In genomic region chr10:123287594-123288247, GRCh38 we compare ENCODE assay signal across 11 cellular contexts.
DNase-seq lines count a peak whose midpoint lies in the region; ATAC-seq and TF ChIP-seq lines count a peak whose summit lies in the region.
"Had no signal": no experiment of that assay in that cellular context is flagged by ENCODE, and none has a peak within 500 bp of the region (broad histone marks: within the 10 kb centered on the region; RNA-seq: fewer than 3 reads in every experiment).

No MANE protein-coding gene starts in this region.

- DNase-seq in activated T-cell treated with anti-CD3 and anti-CD28 coated beads for 48 hours (ENCODE audit: low read depth): peak; percentile 25
- no peak for DNase-seq in activated T-cell treated with anti-CD3 and anti-CD28 coated beads for 4 hours
- DNase-seq in activated CD8-positive, alpha-beta T cell treated with anti-CD3 and anti-CD28 coated beads for 36 hours: peak; percentile 73
- DNase-seq in islet precursor cell: peak; percentile 27
- DNase-seq in stimulated activated naive CD8-positive, alpha-beta T cell treated with anti-CD3 and anti-CD28 coated beads, Interleukin-15, Interleukin-2, amounts not matched to agents 100 U/mL and 50 U/mL, for 24 hours: peak; percentile 44
- DNase-seq in midbrain (lab: John Stamatoyannopoulos, UW): no peak
- DNase-seq in NCI-H82 treated with DMSO at 0.1 percent for 48 hours (lab: John Stamatoyannopoulos, UW; ENCODE audit: unreplicated experiment): no peak
- DNase-seq: activated B cell treated with CpG ODN at 0.5 μM for 24 hours; NK-92 treated with Interleukin-12 subunit alpha and Interleukin-12 subunit beta, amount 100 ng/mL, for 24 hours; thyroid gland had no signal

- POLR2A ChIA-PET in activated CD8-positive, alpha-beta T cell treated with anti-CD3 and anti-CD28 coated beads for 36 hours (lab: Charles Lee): interaction anchor here (0.6 kb wide), 1 partner anchor 127 kb away, joined by 3 read pairs; no protein-coding TSS in a partner anchor

- CTCF ChIA-PET in activated CD8-positive, alpha-beta T cell treated with anti-CD3 and anti-CD28 coated beads for 36 hours (lab: Charles Lee): no interaction called here

- TF ChIP-seq CTCF in activated CD8-positive, alpha-beta T cell treated with anti-CD3 and anti-CD28 coated beads for 36 hours (IDR thresholded peaks at IDR 0.05): no peak

- peak; percentile 99 for ATAC-seq in activated CD8-positive, alpha-beta T cell treated with anti-CD3 and anti-CD28 coated beads for 36 hours
- peak; percentile 100 for ATAC-seq in stimulated activated naive CD8-positive, alpha-beta T cell treated with anti-CD3 and anti-CD28 coated beads, Interleukin-15, Interleukin-2, amounts not matched to agents 100 U/mL and 50 U/mL, for 24 hours
- ATAC-seq in GM19324 (IDR thresholded peaks at IDR 0.05; ENCODE audit: low FRiP score, unreplicated experiment): no peak

- no peaks in the 10 kb centered on the region for H3K27me3 Mint-ChIP-seq in activated CD8-positive, alpha-beta T cell treated with anti-CD3 and anti-CD28 coated beads for 36 hours
- H3K27me3 Mint-ChIP-seq: activated B cell treated with CpG ODN at 0.5 μM for 24 hours had no signal

- H3K4me1 Mint-ChIP-seq in activated CD8-positive, alpha-beta T cell treated with anti-CD3 and anti-CD28 coated beads for 36 hours (ENCODE audit: low read depth): peaks cover 18% of the 10 kb centered on the region
- H3K4me1 Mint-ChIP-seq: activated B cell treated with CpG ODN at 0.5 μM for 24 hours had no signal

- intact Hi-C loops in activated CD8-positive, alpha-beta T cell treated with anti-CD3 and anti-CD28 coated beads for 36 hours (cut with micrococcal nuclease): no loop called here

- H3K4me3 Mint-ChIP-seq in activated CD8-positive, alpha-beta T cell treated with anti-CD3 and anti-CD28 coated beads for 36 hours: no peak overlapping the region
- H3K4me3 Mint-ChIP-seq: activated B cell treated with CpG ODN at 0.5 μM for 24 hours had no signal

- H3K9me3 Mint-ChIP-seq in activated CD8-positive, alpha-beta T cell treated with anti-CD3 and anti-CD28 coated beads for 36 hours: peaks cover 7% of the 10 kb centered on the region

- peak overlapping the region; percentile 83 for H3K27ac Mint-ChIP-seq in activated CD8-positive, alpha-beta T cell treated with anti-CD3 and anti-CD28 coated beads for 36 hours
- H3K27ac Mint-ChIP-seq: activated B cell treated with CpG ODN at 0.5 μM for 24 hours had no signal

- peaks cover 6% of the 10 kb centered on the region for H3K36me3 Mint-ChIP-seq in activated CD8-positive, alpha-beta T cell treated with anti-CD3 and anti-CD28 coated beads for 36 hours (ENCODE audit: low read depth)

Comparison
In these comparisons a context has a peak if more than half of its experiments do, and no peak if none do; other contexts are left out.
1. DNase-seq: peak in activated T-cell treated with anti-CD3 and anti-CD28 coated beads for 48 hours (single experiment), activated CD8-positive, alpha-beta T cell treated with anti-CD3 and anti-CD28 coated beads for 36 hours (single experiment), islet precursor cell (single experiment) and stimulated activated naive CD8-positive, alpha-beta T cell treated with anti-CD3 and anti-CD28 coated beads, Interleukin-15, Interleukin-2, amounts not matched to agents 100 U/mL and 50 U/mL, for 24 hours (single experiment); none in activated T-cell treated with anti-CD3 and anti-CD28 coated beads for 4 hours (single experiment), midbrain (single experiment) and NCI-H82 treated with DMSO at 0.1 percent for 48 hours (single experiment).